22 cellular contexts compared by ENCODE assay signal in genomic region chr3:148646126-148646660, GRCh38. TPM values are rescaled to one million over a fixed set of nuclear protein-coding genes. Genes with fewer than 3 reads are reported as not detected.
"Had no signal": no experiment of that assay in that cellular context is flagged by ENCODE, and none has a peak within 500 bp of the region (broad histone marks: within the 10 kb centered on the region; RNA-seq: fewer than 3 reads in every experiment).

No MANE protein-coding gene starts in this region.

- H3K27me3 ChIP-seq: ascending aorta, cardiac muscle cell, foreskin keratinocyte, neutrophil, thyroid gland had no signal

- FAIRE-seq: endometrium, urothelium cell line had no signal

- H3K36me3 Mint-ChIP-seq: memory B cell; naive thymus-derived CD4-positive, alpha-beta T cell; stimulated activated naive B cell treated with anti-CD40 and anti-IgM and Interleukin-4, amounts not matched to agents 10 μg/mL and 1 μg/mL and 100 μg/mL, for 72 hours had no signal

- DNase-seq: activated CD4-positive, alpha-beta T cell treated with anti-CD3 and anti-CD28 coated beads, Interleukin-2, amount 50 U/mL, for 1 hour; activated naive CD4-positive, alpha-beta T cell; foreskin keratinocyte; glutamatergic neuron; hypothalamus; left ventricle myocardium inferior; mucosa of descending colon; naive thymus-derived CD4-positive, alpha-beta T cell; posterior cingulate gyrus; retina; stimulated activated CD4-positive, alpha-beta T cell treated with anti-CD3 and anti-CD28 coated beads, Interleukin-2, amount 100 ng/mL, for 48 hours; stimulated activated naive B cell treated with anti-CD40 and anti-IgM and Interleukin-4, amounts not matched to agents 10 μg/mL and 1 μg/mL and 100 μg/mL, for 72 hours; T1000; thyroid gland had no signal

- H3K36me3 ChIP-seq: ascending aorta, cardiac muscle cell, left ventricle myocardium inferior, neutrophil, thyroid gland had no signal

- H3K4me3 ChIP-seq: ascending aorta, cardiac muscle cell, left ventricle myocardium inferior, mucosa of descending colon, thyroid gland had no signal

- H3K9me3 ChIP-seq: ascending aorta, left ventricle myocardium inferior, mucosa of descending colon, neutrophil, thyroid gland had no signal

- H3K4me1 ChIP-seq: foreskin keratinocyte, left ventricle myocardium inferior, thyroid gland had no signal

- H3K27ac Mint-ChIP-seq: memory B cell; naive thymus-derived CD4-positive, alpha-beta T cell; stimulated activated naive B cell treated with anti-CD40 and anti-IgM and Interleukin-4, amounts not matched to agents 10 μg/mL and 1 μg/mL and 100 μg/mL, for 72 hours had no signal

- H3K27me3 Mint-ChIP-seq: memory B cell; naive thymus-derived CD4-positive, alpha-beta T cell; stimulated activated naive B cell treated with anti-CD40 and anti-IgM and Interleukin-4, amounts not matched to agents 10 μg/mL and 1 μg/mL and 100 μg/mL, for 72 hours had no signal

- H3K27ac ChIP-seq: ascending aorta, cardiac muscle cell, foreskin keratinocyte, left ventricle myocardium inferior, neutrophil, thyroid gland had no signal

- H3K4me3 Mint-ChIP-seq: memory B cell; naive thymus-derived CD4-positive, alpha-beta T cell; stimulated activated naive B cell treated with anti-CD40 and anti-IgM and Interleukin-4, amounts not matched to agents 10 μg/mL and 1 μg/mL and 100 μg/mL, for 72 hours had no signal

- H3K9me3 Mint-ChIP-seq: memory B cell had no signal

- H3K4me1 Mint-ChIP-seq: memory B cell; stimulated activated naive B cell treated with anti-CD40 and anti-IgM and Interleukin-4, amounts not matched to agents 10 μg/mL and 1 μg/mL and 100 μg/mL, for 72 hours had no signal

RNA-seq across cellular contexts. Expression of gene AGTR1, which starts 51.5 kb away (rescaled TPM):
- total RNA-seq: activated CD8-positive, alpha-beta memory T cell treated with anti-CD3 and anti-CD28 coated beads for 36 hours; cardiac muscle cell; foreskin keratinocyte; kidney epithelial cell; naive thymus-derived CD4-positive, alpha-beta T cell had no signal
- polyA plus RNA-seq: cardiac muscle cell; foreskin keratinocyte; naive thymus-derived CD4-positive, alpha-beta T cell had no signal
